ENCODE assay signal across 14 cellular contexts in the genomic region with DNA sequence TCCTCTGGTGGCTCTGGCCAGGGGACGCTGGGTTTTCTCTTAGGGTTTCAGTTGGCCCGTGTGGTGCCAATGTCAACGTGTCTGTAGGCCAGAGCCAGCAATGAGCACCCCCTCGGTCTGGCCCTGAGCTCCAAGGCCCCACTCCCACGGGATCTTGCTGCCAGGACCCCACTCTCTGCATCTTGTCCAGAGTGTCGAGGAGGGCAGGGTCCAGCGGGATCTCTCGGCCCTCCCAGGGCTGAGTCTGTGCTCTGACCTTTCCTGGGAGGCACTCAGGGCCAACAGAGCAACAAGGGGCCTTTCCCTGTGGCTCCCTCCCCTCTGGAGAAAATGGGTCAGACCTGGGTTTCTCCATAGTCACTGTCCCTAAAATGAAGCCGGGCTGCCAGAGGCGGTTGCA.
DNase-seq lines count a peak whose midpoint lies in the region; ATAC-seq and TF ChIP-seq lines count a peak whose summit lies in the region.
"Had no signal": no experiment of that assay in that cellular context is flagged by ENCODE, and none has a peak within 500 bp of the region (broad histone marks: within the 10 kb centered on the region; RNA-seq: fewer than 3 reads in every experiment).

No MANE protein-coding gene starts in this region.

- POLR2A ChIA-PET in HEK293T (lab: Yijun Ruan, JAX) = no interaction called here

- H3K9me3 Mint-ChIP-seq in activated T-cell treated with anti-CD3 and anti-CD28 coated beads, Interleukin-2, amount 50 U/mL, for 4 hours = no peaks in the 10 kb centered on the region
- H3K9me3 Mint-ChIP-seq: CD8-positive, alpha-beta T cell had no signal

- H4K20me1 ChIP-seq in hepatocyte (ENCODE audit: insufficient read depth, poor library complexity, severe bottlenecking) (no peaks in the 10 kb centered on the region), smooth muscle cell (ENCODE audit: low read depth) (peaks cover 8% of the 10 kb centered on the region)

- no peak for TF ChIP-seq CTCF in hepatocyte (IDR thresholded peaks at IDR 0.05; ENCODE audit: poor library complexity)
- no peak for TF ChIP-seq CTCF in smooth muscle cell (IDR thresholded peaks at IDR 0.05; ENCODE audit: borderline replicate concordance, insufficient read depth, poor library complexity, severe bottlenecking)
- TF ChIP-seq CTCF in suprapubic skin (IDR thresholded peaks at IDR 0.05) = no peak

- H3K4me2 ChIP-seq in hepatocyte (no peak overlapping the region), smooth muscle cell (peak overlapping the region; percentile 69)

- no peak for DNase-seq in activated T-cell treated with anti-CD3 and anti-CD28 coated beads, Interleukin-2, amount 50 U/mL, for 4 hours
- DNase-seq in activated T-cell treated with anti-CD3 and anti-CD28 coated beads, Interleukin-2, amount 50 U/mL, for 48 hours = no peak
- no peak for DNase-seq in SJSA1 (ENCODE audit: low read depth in 1 of 2, low spot score in 2 of 2)
- DNase-seq in hepatocyte (ENCODE audit: low spot score) = no peak
- no peak for DNase-seq in smooth muscle cell (lab: John Stamatoyannopoulos, UW; ENCODE audit: unreplicated experiment)
- DNase-seq in HEK293T (ENCODE audit: extremely low spot score) = no peak
- DNase-seq in suprapubic skin (ENCODE audit: low spot score in 2 of 2) = no peak
- no peak for DNase-seq in NK-92 treated with Interleukin-12 subunit alpha and Interleukin-12 subunit beta, amount 100 ng/mL, for 24 hours (lab: John Stamatoyannopoulos, UW)
- DNase-seq: CD8-positive, alpha-beta T cell; H7; lower lobe of right lung; stomach had no signal

- peaks cover 30% of the 10 kb centered on the region for H3K4me1 Mint-ChIP-seq in activated T-cell treated with anti-CD3 and anti-CD28 coated beads, Interleukin-2, amount 50 U/mL, for 4 hours (ENCODE audit: low read depth)

- H3K27me3 ChIP-seq in SJSA1 (replicated peaks) (no peaks in the 10 kb centered on the region), hepatocyte (no peaks in the 10 kb centered on the region), smooth muscle cell (ENCODE audit: low read depth) (no peaks in the 10 kb centered on the region), suprapubic skin (no peaks in the 10 kb centered on the region)
- H3K27me3 ChIP-seq: breast epithelium, stomach had no signal

- H3K4me3 ChIP-seq in SJSA1 = no peak overlapping the region
- no peak overlapping the region for H3K4me3 ChIP-seq in hepatocyte
- H3K4me3 ChIP-seq in smooth muscle cell = no peak overlapping the region
- no peak overlapping the region for H3K4me3 ChIP-seq in suprapubic skin
- H3K4me3 ChIP-seq: breast epithelium, lower lobe of right lung, prostate gland, stomach had no signal

- TF ChIP-seq POLR2A in suprapubic skin (IDR thresholded peaks at IDR 0.05) = no peak

- peak overlapping the region; percentile 75 for H3K4me3 Mint-ChIP-seq in activated T-cell treated with anti-CD3 and anti-CD28 coated beads, Interleukin-2, amount 50 U/mL, for 4 hours

- H2AFZ ChIP-seq in hepatocyte (no peak overlapping the region), smooth muscle cell (ENCODE audit: low read depth) (no peak overlapping the region)

- no peak overlapping the region for H3K9ac ChIP-seq in smooth muscle cell (ENCODE audit: low read depth)

- no peaks in the 10 kb centered on the region for H3K79me2 ChIP-seq in hepatocyte
- no peaks in the 10 kb centered on the region for H3K79me2 ChIP-seq in smooth muscle cell (ENCODE audit: low read depth)

- no peaks in the 10 kb centered on the region for H3K27me3 Mint-ChIP-seq in activated T-cell treated with anti-CD3 and anti-CD28 coated beads, Interleukin-2, amount 50 U/mL, for 4 hours (ENCODE audit: low read depth)

- peaks cover 17% of the 10 kb centered on the region for H3K36me3 Mint-ChIP-seq in activated T-cell treated with anti-CD3 and anti-CD28 coated beads, Interleukin-2, amount 50 U/mL, for 4 hours (ENCODE audit: insufficient read depth)

- no peaks in the 10 kb centered on the region for H3K9me2 ChIP-seq in hepatocyte (replicated peaks; ENCODE audit: insufficient read depth)

- 90% methylated on average over 10 of the region's 10 CpGs for WGBS in hepatocyte (ENCODE audit: low lambda C conversion rate, missing lambda C conversion rate)
- WGBS in smooth muscle cell (ENCODE audit: low lambda C conversion rate) = 86% methylated on average over 10 of the region's 10 CpGs
- WGBS in suprapubic skin = 94% methylated on average over 9 of the region's 10 CpGs

- H3K9me3 ChIP-seq in SJSA1 (replicated peaks) (no peaks in the 10 kb centered on the region; the same call in 1 of the 2 replicates), hepatocyte (ENCODE audit: low read depth) (no peaks in the 10 kb centered on the region), smooth muscle cell (replicated peaks; ENCODE audit: low read depth) (no peaks in the 10 kb centered on the region), suprapubic skin (no peaks in the 10 kb centered on the region)
- H3K9me3 ChIP-seq: breast epithelium, lower lobe of right lung, prostate gland, stomach had no signal

- H3K4me1 ChIP-seq in SJSA1 (replicated peaks) = peaks cover 22% of the 10 kb centered on the region
- peaks cover 17% of the 10 kb centered on the region for H3K4me1 ChIP-seq in hepatocyte (ENCODE audit: insufficient read depth)
- peaks cover 11% of the 10 kb centered on the region for H3K4me1 ChIP-seq in smooth muscle cell (ENCODE audit: low read depth)
- peaks cover 5% of the 10 kb centered on the region for H3K4me1 ChIP-seq in suprapubic skin
- H3K4me1 ChIP-seq: breast epithelium, prostate gland had no signal

- H3K27ac ChIP-seq in SJSA1 (peak overlapping the region; percentile 82), hepatocyte (peak overlapping the region; percentile 77), smooth muscle cell (ENCODE audit: low read depth) (no peak overlapping the region), suprapubic skin (no peak overlapping the region)
- H3K27ac ChIP-seq: breast epithelium, lower lobe of right lung, prostate gland had no signal

- no peak for ATAC-seq in activated T-cell treated with anti-CD3 and anti-CD28 coated beads, Interleukin-2, amount 50 U/mL, for 4 hours
- ATAC-seq: CD8-positive, alpha-beta T cell; lower lobe of right lung had no signal

- H3F3A ChIP-seq in smooth muscle cell (ENCODE audit: low read depth) = peaks cover 22% of the 10 kb centered on the region

- H3K36me3 ChIP-seq in SJSA1 (no peaks in the 10 kb centered on the region), hepatocyte (replicated peaks; ENCODE audit: insufficient read depth, low read depth) (no peaks in the 10 kb centered on the region), smooth muscle cell (ENCODE audit: low read depth) (no peaks in the 10 kb centered on the region), suprapubic skin (no peaks in the 10 kb centered on the region)
- H3K36me3 ChIP-seq: breast epithelium, lower lobe of right lung, prostate gland, stomach had no signal

- no peak for TF ChIP-seq EP300 in suprapubic skin (IDR thresholded peaks at IDR 0.05)

- CTCF ChIA-PET in HEK293T (lab: Yijun Ruan, JAX) = no interaction called here

TF ChIP-seq in HEK293T, 16 proteins besides CTCF, POLR2A, EP300 and RAD21:
- TF ChIP-seq FOXK2 (IDR thresholded peaks at IDR 0.05) = no peak
TF ChIP-seq in HEK293T: peak in this region for 0.

Comparison
In these comparisons a context has a peak if more than half of its experiments do, and no peak if none do; other contexts are left out.
1. H3K27ac ChIP-seq: peak in SJSA1 (single experiment) and hepatocyte (single experiment); none in smooth muscle cell (single experiment) and suprapubic skin (single experiment).